ENCODE assay signal across 17 cellular contexts in genomic region chr14:93029417-93029816, GRCh38.
"Had no signal": no experiment of that assay in that cellular context is flagged by ENCODE, and none has a peak within 500 bp of the region (broad histone marks: within the 10 kb centered on the region; RNA-seq: fewer than 3 reads in every experiment).

No MANE protein-coding gene starts in this region.

- H3K4me3 Mint-ChIP-seq: activated CD4-positive, alpha-beta T cell treated with anti-CD3 and anti-CD28 coated beads, Interleukin-2, amount 10 ng/mL, durations not matched to agents 7 days and 5 days; activated CD8-positive, alpha-beta T cell treated with anti-CD3 and anti-CD28 coated beads, Interleukin-2, amount 10 ng/mL, durations not matched to agents 7 days and 5 days; activated naive CD4-positive, alpha-beta T cell treated with anti-CD3 and anti-CD28 coated beads, Interleukin-2, amount 10 ng/mL, durations not matched to agents 7 days and 5 days; activated naive CD8-positive, alpha-beta T cell treated with anti-CD3 and anti-CD28 coated beads, Interleukin-2, amount 50 U/mL, for 24 hours; activated T-cell treated with anti-CD3 and anti-CD28 coated beads, Interleukin-2, amount 50 U/mL, for 24 hours; nephron; T-helper 1 cell treated with Interleukin-12 subunit alpha and Interleukin-12 subunit beta and Interleukin-4 antibody, amounts not matched to agents 30 μg/mL and 1 μg/mL, for 36 hours; type B pancreatic cell had no signal

- H3K4me3 ChIP-seq: esophagus squamous epithelium, hepatocyte, lung, sigmoid colon had no signal

- H3K36me3 Mint-ChIP-seq: activated naive CD4-positive, alpha-beta T cell treated with anti-CD3 and anti-CD28 coated beads, Interleukin-2, amount 10 ng/mL, durations not matched to agents 7 days and 5 days; type B pancreatic cell had no signal

- H3K4me2 ChIP-seq: hepatocyte had no signal

- H3K9me3 Mint-ChIP-seq: activated CD4-positive, alpha-beta T cell treated with anti-CD3 and anti-CD28 coated beads, Interleukin-2, amount 10 ng/mL, durations not matched to agents 7 days and 5 days; activated naive CD4-positive, alpha-beta T cell treated with anti-CD3 and anti-CD28 coated beads, Interleukin-2, amount 10 ng/mL, durations not matched to agents 7 days and 5 days; activated naive CD8-positive, alpha-beta T cell treated with anti-CD3 and anti-CD28 coated beads, Interleukin-2, amount 50 U/mL, for 24 hours; activated T-cell treated with anti-CD3 and anti-CD28 coated beads, Interleukin-2, amount 50 U/mL, for 24 hours; nephron; T-helper 1 cell treated with Interleukin-12 subunit alpha and Interleukin-12 subunit beta and Interleukin-4 antibody, amounts not matched to agents 30 μg/mL and 1 μg/mL, for 36 hours; type B pancreatic cell had no signal

- H3K27ac ChIP-seq: esophagus squamous epithelium, hepatocyte had no signal

- H3K36me3 ChIP-seq: esophagus squamous epithelium, sigmoid colon had no signal

- H3K27me3 ChIP-seq: esophagus squamous epithelium, hepatocyte, sigmoid colon had no signal

- H3K9me3 ChIP-seq: esophagus squamous epithelium, sigmoid colon had no signal

- H2AFZ ChIP-seq: hepatocyte had no signal

- H3K27me3 Mint-ChIP-seq: activated CD4-positive, alpha-beta T cell treated with anti-CD3 and anti-CD28 coated beads, Interleukin-2, amount 10 ng/mL, durations not matched to agents 7 days and 5 days; activated naive CD4-positive, alpha-beta T cell treated with anti-CD3 and anti-CD28 coated beads, Interleukin-2, amount 10 ng/mL, durations not matched to agents 7 days and 5 days; activated naive CD8-positive, alpha-beta T cell treated with anti-CD3 and anti-CD28 coated beads, Interleukin-2, amount 50 U/mL, for 24 hours; activated T-cell treated with anti-CD3 and anti-CD28 coated beads, Interleukin-2, amount 50 U/mL, for 24 hours; type B pancreatic cell had no signal

- DNase-seq: activated CD4-positive, alpha-beta T cell treated with anti-CD3 and anti-CD28 coated beads, Interleukin-2, amount 10 ng/mL, durations not matched to agents 7 days and 5 days; activated CD8-positive, alpha-beta T cell treated with anti-CD3 and anti-CD28 coated beads, Interleukin-2, amount 10 ng/mL, durations not matched to agents 7 days and 5 days; activated naive CD4-positive, alpha-beta T cell treated with anti-CD3 and anti-CD28 coated beads, Interleukin-2, amount 10 ng/mL, durations not matched to agents 7 days and 5 days; activated naive CD8-positive, alpha-beta T cell treated with anti-CD3 and anti-CD28 coated beads, Interleukin-2, amount 50 U/mL, for 24 hours; activated T-cell treated with anti-CD3 and anti-CD28 coated beads, Interleukin-2, amount 50 U/mL, for 24 hours; aorta; cortex of kidney; effector CD8-positive, alpha-beta T cell; esophagus squamous epithelium; sigmoid colon; stimulated activated naive CD4-positive, alpha-beta T cell had no signal

- H3K27ac Mint-ChIP-seq: activated CD4-positive, alpha-beta T cell treated with anti-CD3 and anti-CD28 coated beads, Interleukin-2, amount 10 ng/mL, durations not matched to agents 7 days and 5 days; activated CD8-positive, alpha-beta T cell treated with anti-CD3 and anti-CD28 coated beads, Interleukin-2, amount 10 ng/mL, durations not matched to agents 7 days and 5 days; activated naive CD4-positive, alpha-beta T cell treated with anti-CD3 and anti-CD28 coated beads, Interleukin-2, amount 10 ng/mL, durations not matched to agents 7 days and 5 days; activated naive CD8-positive, alpha-beta T cell treated with anti-CD3 and anti-CD28 coated beads, Interleukin-2, amount 50 U/mL, for 24 hours; activated T-cell treated with anti-CD3 and anti-CD28 coated beads, Interleukin-2, amount 50 U/mL, for 24 hours; nephron; T-helper 1 cell treated with Interleukin-12 subunit alpha and Interleukin-12 subunit beta and Interleukin-4 antibody, amounts not matched to agents 30 μg/mL and 1 μg/mL, for 36 hours had no signal

- ATAC-seq: activated CD4-positive, CD25-positive, alpha-beta regulatory T cell treated with anti-CD3 and anti-CD28 coated beads, Interleukin-2, amount 50 U/mL, for 24 hours; activated CD8-positive, alpha-beta T cell treated with anti-CD3 and anti-CD28 coated beads, Interleukin-2, amount 10 ng/mL, durations not matched to agents 7 days and 5 days; activated naive CD8-positive, alpha-beta T cell treated with anti-CD3 and anti-CD28 coated beads, Interleukin-2, amount 50 U/mL, for 24 hours had no signal
